In the genomic region with DNA sequence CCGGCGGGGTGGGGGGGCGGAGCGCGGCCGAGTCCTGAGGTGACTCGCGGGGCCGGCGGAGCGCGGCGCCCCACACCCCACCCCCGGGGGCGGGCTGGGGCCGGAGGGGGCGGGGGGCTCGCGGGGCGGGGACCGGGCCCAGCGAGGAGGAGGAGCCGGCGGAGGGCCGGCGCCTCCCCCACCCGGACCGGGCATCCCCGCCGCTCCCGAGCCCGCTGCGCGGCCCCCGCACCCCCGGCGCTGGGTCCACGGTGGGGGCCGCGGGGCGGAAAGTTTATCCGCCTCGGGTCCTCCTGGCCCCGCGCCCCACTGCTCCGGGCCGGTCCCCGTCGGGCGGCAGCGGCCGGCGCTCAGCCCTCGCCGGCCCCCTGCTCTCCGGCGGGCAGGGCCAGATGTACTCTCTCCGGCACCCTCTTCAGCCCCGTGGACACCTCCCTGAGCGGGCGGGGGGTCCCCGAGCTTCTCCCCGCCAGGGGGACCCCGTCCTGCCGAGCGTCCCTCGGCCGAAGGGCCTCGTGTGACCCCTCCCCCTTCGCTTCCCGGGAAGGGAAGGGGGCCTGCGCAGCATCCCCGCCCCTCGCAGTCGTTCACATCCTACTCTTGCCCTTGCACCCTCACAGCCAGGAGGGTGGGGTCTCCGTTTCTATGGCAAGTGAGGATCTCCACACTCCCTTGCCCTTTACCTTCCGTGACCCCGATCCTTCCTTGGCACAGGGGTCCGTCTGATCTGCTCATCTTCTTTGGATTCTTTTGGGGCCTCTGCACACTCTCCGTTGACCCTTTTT, we compare ENCODE assay signal across 8 cellular contexts. TPM values are rescaled to one million over a fixed set of nuclear protein-coding genes. Genes with fewer than 3 reads are reported as not detected.
DNase-seq lines count a peak whose midpoint lies in the region; ATAC-seq and TF ChIP-seq lines count a peak whose summit lies in the region.

No MANE protein-coding gene starts in this region.

- DNase-seq in ACHN = peak; percentile 37
- DNase-seq in GM19238 (ENCODE audit: insufficient read length, low spot score) = peak; percentile 65
- DNase-seq in activated naive CD4-positive, alpha-beta T cell treated with anti-CD3 and anti-CD28 coated beads for 36 hours = peak; percentile 20
- DNase-seq in Right ventricle myocardium superior = peak; percentile 59
- DNase-seq in posterior vena cava (ENCODE audit: low spot score) = peak; percentile 83
- no peak for DNase-seq in cortex of kidney (lab: John Stamatoyannopoulos, UW)
- no peak for DNase-seq in NK-92 (lab: John Stamatoyannopoulos, UW; ENCODE audit: unreplicated experiment)

- CTCF ChIA-PET in activated naive CD4-positive, alpha-beta T cell treated with anti-CD3 and anti-CD28 coated beads for 36 hours (lab: Charles Lee) = no interaction called here

- peak; percentile 10; the same call in 1 of the 2 replicates for TF ChIP-seq CTCF in OCI-LY1 (IDR thresholded peaks at IDR 0.05; ENCODE audit: low read length)

- no peaks in the 10 kb centered on the region for H3K9me3 Mint-ChIP-seq in activated naive CD4-positive, alpha-beta T cell treated with anti-CD3 and anti-CD28 coated beads for 36 hours

- H3K9me2 ChIP-seq in OCI-LY1 (ENCODE audit: low read depth, low read length) = no peaks in the 10 kb centered on the region

- no peaks in the 10 kb centered on the region for H3K27me3 Mint-ChIP-seq in activated naive CD4-positive, alpha-beta T cell treated with anti-CD3 and anti-CD28 coated beads for 36 hours (ENCODE audit: low read depth)

- in situ Hi-C loops in ACHN (cut with HindIII; ENCODE audit: low pct_ligation_motif_present, low pct_unique_long_range_greater_than_20kb, low sequenced_read_pairs) = no loop called here

- intact Hi-C loops in activated naive CD4-positive, alpha-beta T cell treated with anti-CD3 and anti-CD28 coated beads for 36 hours (cut with micrococcal nuclease) = loop anchor here (1.0 to 10.0 kb wide), 6 partner anchors 43 to 989 kb away; a partner anchor contains a TSS
- intact Hi-C loops in Right ventricle myocardium superior (cut with DNase I) = no loop called here
- intact Hi-C loops in posterior vena cava (cut with DNase I) = no loop called here

- H3K79me2 ChIP-seq in OCI-LY1 (ENCODE audit: insufficient read depth, low read length) = peaks cover 59% of the 10 kb centered on the region

- no peaks in the 10 kb centered on the region for H3F3A ChIP-seq in OCI-LY1 (ENCODE audit: insufficient read depth, low read length)

- H3K36me3 ChIP-seq in OCI-LY1 (ENCODE audit: insufficient read depth, low read length) = peaks cover 19% of the 10 kb centered on the region

- ATAC-seq in Right ventricle myocardium superior (ENCODE audit: poor library complexity) = no peak

- H3K4me3 ChIP-seq in OCI-LY1 (ENCODE audit: low read depth, low read length, poor library complexity, severe bottlenecking) = peak overlapping the region; percentile 81

- H3K27me3 ChIP-seq in OCI-LY1 (ENCODE audit: insufficient read depth, low read length) = no peaks in the 10 kb centered on the region

- no peak overlapping the region for H2AFZ ChIP-seq in OCI-LY1 (ENCODE audit: low read length)

- peaks cover 44% of the 10 kb centered on the region for H3K4me1 ChIP-seq in OCI-LY1 (ENCODE audit: insufficient read depth, low read length, severe bottlenecking)

- no peak overlapping the region for H3K27ac ChIP-seq in OCI-LY1 (ENCODE audit: low read depth, low read length, poor library complexity, severe bottlenecking)

- no peaks in the 10 kb centered on the region for H4K20me1 ChIP-seq in OCI-LY1 (ENCODE audit: insufficient read depth, low read length)

- peaks cover 6% of the 10 kb centered on the region for H3K36me3 Mint-ChIP-seq in activated naive CD4-positive, alpha-beta T cell treated with anti-CD3 and anti-CD28 coated beads for 36 hours (ENCODE audit: low read depth)

- peak overlapping the region; percentile 79 for H3K9ac ChIP-seq in OCI-LY1 (ENCODE audit: low read length)

- peaks cover 7% of the 10 kb centered on the region; the same call in 1 of the 2 replicates for H3K9me3 ChIP-seq in OCI-LY1 (ENCODE audit: low read length)

- peaks cover 47% of the 10 kb centered on the region for H3K4me1 Mint-ChIP-seq in activated naive CD4-positive, alpha-beta T cell treated with anti-CD3 and anti-CD28 coated beads for 36 hours (ENCODE audit: low read depth)

- peak overlapping the region; percentile 99 for H3K4me2 ChIP-seq in OCI-LY1 (ENCODE audit: low read length)

- peak overlapping the region; percentile 85 for H3K4me3 Mint-ChIP-seq in activated naive CD4-positive, alpha-beta T cell treated with anti-CD3 and anti-CD28 coated beads for 36 hours

- peak overlapping the region; percentile 89 for H3K27ac Mint-ChIP-seq in activated naive CD4-positive, alpha-beta T cell treated with anti-CD3 and anti-CD28 coated beads for 36 hours

RNA-seq across cellular contexts. Expression of a gene that starts 0.7 kb away (rescaled TPM):
- 10 to 100 TPM; 61.5 to 70.9 TPM for total RNA-seq in activated naive CD4-positive, alpha-beta T cell treated with anti-CD3 and anti-CD28 coated beads for 36 hours
- total RNA-seq in Right ventricle myocardium superior (153 TPM), posterior vena cava (10 to 100 TPM; 65.1 to 76.4 TPM)

Comparison
In these comparisons a context has a peak if more than half of its experiments do, and no peak if none do; other contexts are left out.
1. DNase-seq: peak in ACHN (single experiment), GM19238 (single experiment), activated naive CD4-positive, alpha-beta T cell treated with anti-CD3 and anti-CD28 coated beads for 36 hours (single experiment), Right ventricle myocardium superior (single experiment) and posterior vena cava (single experiment); none in cortex of kidney (single experiment) and NK-92 (single experiment).